ENCODE assay signal across 16 cellular contexts in genomic region chr3:121974601-121975111, GRCh38. TPM values are rescaled to one million over a fixed set of nuclear protein-coding genes. Genes with fewer than 3 reads are reported as not detected.
"Had no signal": no experiment of that assay in that cellular context is flagged by ENCODE, and none has a peak within 500 bp of the region (broad histone marks: within the 10 kb centered on the region; RNA-seq: fewer than 3 reads in every experiment).

No MANE protein-coding gene starts in this region.

- H3K4me2 ChIP-seq: hepatocyte had no signal

- H3K4me1 ChIP-seq: right atrium auricular region, tibial nerve had no signal

- H3K27me3 ChIP-seq: brain microvascular endothelial cell, hepatocyte, right atrium auricular region, tibial nerve had no signal

- ATAC-seq: effector memory CD8-positive, alpha-beta T cell had no signal

- H3K36me3 ChIP-seq: brain microvascular endothelial cell, right atrium auricular region, tibial nerve had no signal

- DNase-seq: activated CD4-positive, alpha-beta T cell treated with anti-CD3 and anti-CD28 coated beads, Interleukin-2, amount 10 ng/mL, durations not matched to agents 7 days and 5 days; activated gamma-delta T cell treated with Interleukin-2 at 50 U/mL for 16 hours; amygdala; brain microvascular endothelial cell; cerebellar nuclear complex; effector memory CD8-positive, alpha-beta T cell; kidney glomerular epithelial cell; nucleus accumbens; posterior cingulate gyrus; stimulated activated CD4-positive, alpha-beta T cell treated with anti-CD3 and anti-CD28 coated beads, Interleukin-4, amount 100 ng/mL, for 24 hours; stimulated activated naive CD4-positive, alpha-beta T cell had no signal

- H3K27ac ChIP-seq: brain microvascular endothelial cell, hepatocyte, right atrium auricular region, skin epidermis, tibial nerve had no signal

- H2AFZ ChIP-seq: hepatocyte had no signal

- H3K4me3 ChIP-seq: hepatocyte, right atrium auricular region, skin epidermis, tibial nerve had no signal

- H3K79me2 ChIP-seq: hepatocyte had no signal

RNA-seq across cellular contexts. Expression of gene ILDR1, which starts 47.4 kb away (rescaled TPM):
- total RNA-seq: mesenteric fat pad, right atrium auricular region, tibial nerve had no signal
